ENCODE assay signal across 1 cellular context in the genomic region with DNA sequence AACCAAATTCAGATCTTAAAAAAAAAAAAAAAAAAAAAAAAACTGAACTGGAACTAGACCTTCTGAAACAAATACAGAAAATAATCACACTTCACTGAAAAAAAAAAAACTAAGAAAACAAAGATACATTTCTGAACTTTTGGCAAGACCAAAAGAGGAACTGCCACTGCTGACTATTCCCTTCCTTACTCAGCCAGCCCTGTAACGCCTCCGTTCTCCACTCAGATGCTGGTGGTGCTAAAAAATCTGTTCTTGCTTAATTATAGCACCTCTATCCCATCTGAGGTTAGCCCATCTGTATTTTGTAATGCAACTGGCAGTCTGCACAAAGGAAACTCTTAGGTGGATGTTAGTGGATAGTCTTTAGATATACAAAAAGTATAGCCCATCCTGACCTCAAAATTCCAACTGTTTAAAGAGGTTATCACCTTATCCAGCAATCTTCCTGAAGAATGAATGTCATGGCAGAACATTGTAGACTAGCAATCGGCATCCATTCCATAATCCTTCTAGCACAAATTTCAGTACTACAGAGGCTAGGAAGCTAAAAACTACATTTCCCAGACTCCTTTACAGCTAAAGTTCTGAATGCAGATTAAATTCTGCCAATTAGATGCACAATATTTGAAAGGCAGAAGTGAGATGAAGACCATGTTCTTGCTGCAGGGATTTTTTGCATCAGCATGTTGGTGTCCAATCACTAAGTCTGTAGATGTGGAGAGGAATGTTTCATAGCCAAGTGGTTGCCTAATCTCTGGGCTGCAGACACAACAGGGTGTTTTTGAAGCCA.
TF ChIP-seq lines count a peak whose summit lies in the region.

No MANE protein-coding gene starts in this region.

TF ChIP-seq in GM12878, 131 proteins besides CTCF, POLR2A, EP300 and RAD21 (continued from another document and continues in another):
- TF ChIP-seq MLLT1 (IDR thresholded peaks at IDR 0.05) (peak; percentile 93), TCF7 (IDR thresholded peaks at IDR 0.05; ENCODE audit: borderline replicate concordance) (no peak), EED (IDR thresholded peaks at IDR 0.05; ENCODE audit: low read depth) (peak; percentile 55; the same call in 1 of the 2 replicates), ZNF24 (IDR thresholded peaks at IDR 0.05) (no peak), KLF5 (IDR thresholded peaks at IDR 0.05; ENCODE audit: partially characterized antibody) (no peak), PML (IDR thresholded peaks at IDR 0.05; ENCODE audit: low read length) (0 out of 2 replicates have a peak, but pooled peaks have one; percentile 37), CEBPB (IDR thresholded peaks at IDR 0.05; ENCODE audit: borderline replicate concordance in 1 of 2, low read depth in 2 of 2, low read length in 2 of 2) (no peak), BCL11A (IDR thresholded peaks at IDR 0.05; ENCODE audit: low read depth, low read length) (peak; percentile 82), RCOR1 (conservative IDR thresholded peaks at IDR 0.05; ENCODE audit: low read depth, low read length) (peak; percentile 31; the same call in 1 of the 2 replicates), USF1 (IDR thresholded peaks at IDR 0.05; ENCODE audit: borderline replicate concordance, extremely low read length, insufficient read depth, low read depth, low read length) (no peak), IKZF2 (IDR thresholded peaks at IDR 0.05) (peak; percentile 77 to 80), SPI1 (IDR thresholded peaks at IDR 0.05; ENCODE audit: borderline replicate concordance, insufficient read depth, low read depth, low read length) (peak; percentile 100), MTA2 (IDR thresholded peaks at IDR 0.05; ENCODE audit: low read depth) (peak; percentile 64), SIN3A (IDR thresholded peaks at IDR 0.05; ENCODE audit: low read depth, low read length) (no peak), TCF12 (IDR thresholded peaks at IDR 0.05; ENCODE audit: low read depth, low read length) (no peak), IKZF1 (conservative IDR thresholded peaks at IDR 0.05) (peak; percentile 65), NR2C1 (IDR thresholded peaks at IDR 0.05) (no peak), MYC (IDR thresholded peaks at IDR 0.05; ENCODE audit: insufficient read depth, insufficient read length, insufficient replicate concordance, low read length, severe bottlenecking) (no peak), ZNF217 (IDR thresholded peaks at IDR 0.05) (no peak), CBX3 (IDR thresholded peaks at IDR 0.05; ENCODE audit: borderline replicate concordance, low read depth) (no peak), BACH1 (IDR thresholded peaks at IDR 0.05; ENCODE audit: borderline replicate concordance) (peak; percentile 32; the same call in 1 of the 2 replicates), E4F1 (IDR thresholded peaks at IDR 0.05; ENCODE audit: borderline replicate concordance, partially characterized antibody) (no peak), ZNF592 (IDR thresholded peaks at IDR 0.05) (no peak), RFX5 (IDR thresholded peaks at IDR 0.05; ENCODE audit: low read depth, low read length) (no peak), RBBP5 (conservative IDR thresholded peaks at IDR 0.05) (no peak), SMC3 (IDR thresholded peaks at IDR 0.05; ENCODE audit: borderline replicate concordance, low read length) (no peak; the same call in 1 of the 2 replicates), SREBF2 (IDR thresholded peaks at IDR 0.05; ENCODE audit: low read length) (no peak), SIX5 (IDR thresholded peaks at IDR 0.05; ENCODE audit: low read depth, low read length, severe bottlenecking) (peak; percentile 64), SMAD1 (IDR thresholded peaks at IDR 0.05; ENCODE audit: low read depth, partially characterized antibody) (no peak), GATAD2B (conservative IDR thresholded peaks at IDR 0.05; ENCODE audit: low read depth) (0 out of 2 replicates have a peak, but pooled peaks have one; percentile 17), JUNB (IDR thresholded peaks at IDR 0.05) (peak; percentile 84), RELB (IDR thresholded peaks at IDR 0.05; ENCODE audit: low read depth) (peak; percentile 78; the same call in 1 of the 2 replicates), NFYA (IDR thresholded peaks at IDR 0.05; ENCODE audit: borderline replicate concordance, low read depth, low read length) (no peak), SREBF1 (IDR thresholded peaks at IDR 0.05; ENCODE audit: low read length) (no peak), ESRRA (IDR thresholded peaks at IDR 0.05; ENCODE audit: low read length) (no peak), NRF1 (conservative IDR thresholded peaks at IDR 0.05; ENCODE audit: low read depth, low read length) (no peak), RUNX3 (IDR thresholded peaks at IDR 0.05; ENCODE audit: low read length) (peak; percentile 77)
- TF ChIP-seq, protein P1, sequence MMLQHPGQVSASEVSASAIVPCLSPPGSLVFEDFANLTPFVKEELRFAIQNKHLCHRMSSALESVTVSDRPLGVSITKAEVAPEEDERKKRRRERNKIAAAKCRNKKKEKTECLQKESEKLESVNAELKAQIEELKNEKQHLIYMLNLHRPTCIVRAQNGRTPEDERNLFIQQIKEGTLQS (IDR thresholded peaks at IDR 0.05; ENCODE audit: borderline replicate concordance, extremely low read depth, low read depth, low read length), result no peak
- TF ChIP-seq, protein P2, sequence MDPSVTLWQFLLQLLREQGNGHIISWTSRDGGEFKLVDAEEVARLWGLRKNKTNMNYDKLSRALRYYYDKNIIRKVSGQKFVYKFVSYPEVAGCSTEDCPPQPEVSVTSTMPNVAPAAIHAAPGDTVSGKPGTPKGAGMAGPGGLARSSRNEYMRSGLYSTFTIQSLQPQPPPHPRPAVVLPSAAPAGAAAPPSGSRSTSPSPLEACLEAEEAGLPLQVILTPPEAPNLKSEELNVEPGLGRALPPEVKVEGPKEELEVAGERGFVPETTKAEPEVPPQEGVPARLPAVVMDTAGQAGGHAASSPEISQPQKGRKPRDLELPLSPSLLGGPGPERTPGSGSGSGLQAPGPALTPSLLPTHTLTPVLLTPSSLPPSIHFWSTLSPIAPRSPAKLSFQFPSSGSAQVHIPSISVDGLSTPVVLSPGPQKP (IDR thresholded peaks at IDR 0.05; ENCODE audit: low read depth, low read length), result no peak
- TF ChIP-seq, protein P3, sequence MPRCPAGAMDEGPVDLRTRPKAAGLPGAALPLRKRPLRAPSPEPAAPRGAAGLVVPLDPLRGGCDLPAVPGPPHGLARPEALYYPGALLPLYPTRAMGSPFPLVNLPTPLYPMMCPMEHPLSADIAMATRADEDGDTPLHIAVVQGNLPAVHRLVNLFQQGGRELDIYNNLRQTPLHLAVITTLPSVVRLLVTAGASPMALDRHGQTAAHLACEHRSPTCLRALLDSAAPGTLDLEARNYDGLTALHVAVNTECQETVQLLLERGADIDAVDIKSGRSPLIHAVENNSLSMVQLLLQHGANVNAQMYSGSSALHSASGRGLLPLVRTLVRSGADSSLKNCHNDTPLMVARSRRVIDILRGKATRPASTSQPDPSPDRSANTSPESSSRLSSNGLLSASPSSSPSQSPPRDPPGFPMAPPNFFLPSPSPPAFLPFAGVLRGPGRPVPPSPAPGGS (IDR thresholded peaks at IDR 0.05; ENCODE audit: borderline replicate concordance, insufficient read depth, low read depth, low read length, poor library complexity, severe bottlenecking), result no peak
- TF ChIP-seq, protein P4, sequence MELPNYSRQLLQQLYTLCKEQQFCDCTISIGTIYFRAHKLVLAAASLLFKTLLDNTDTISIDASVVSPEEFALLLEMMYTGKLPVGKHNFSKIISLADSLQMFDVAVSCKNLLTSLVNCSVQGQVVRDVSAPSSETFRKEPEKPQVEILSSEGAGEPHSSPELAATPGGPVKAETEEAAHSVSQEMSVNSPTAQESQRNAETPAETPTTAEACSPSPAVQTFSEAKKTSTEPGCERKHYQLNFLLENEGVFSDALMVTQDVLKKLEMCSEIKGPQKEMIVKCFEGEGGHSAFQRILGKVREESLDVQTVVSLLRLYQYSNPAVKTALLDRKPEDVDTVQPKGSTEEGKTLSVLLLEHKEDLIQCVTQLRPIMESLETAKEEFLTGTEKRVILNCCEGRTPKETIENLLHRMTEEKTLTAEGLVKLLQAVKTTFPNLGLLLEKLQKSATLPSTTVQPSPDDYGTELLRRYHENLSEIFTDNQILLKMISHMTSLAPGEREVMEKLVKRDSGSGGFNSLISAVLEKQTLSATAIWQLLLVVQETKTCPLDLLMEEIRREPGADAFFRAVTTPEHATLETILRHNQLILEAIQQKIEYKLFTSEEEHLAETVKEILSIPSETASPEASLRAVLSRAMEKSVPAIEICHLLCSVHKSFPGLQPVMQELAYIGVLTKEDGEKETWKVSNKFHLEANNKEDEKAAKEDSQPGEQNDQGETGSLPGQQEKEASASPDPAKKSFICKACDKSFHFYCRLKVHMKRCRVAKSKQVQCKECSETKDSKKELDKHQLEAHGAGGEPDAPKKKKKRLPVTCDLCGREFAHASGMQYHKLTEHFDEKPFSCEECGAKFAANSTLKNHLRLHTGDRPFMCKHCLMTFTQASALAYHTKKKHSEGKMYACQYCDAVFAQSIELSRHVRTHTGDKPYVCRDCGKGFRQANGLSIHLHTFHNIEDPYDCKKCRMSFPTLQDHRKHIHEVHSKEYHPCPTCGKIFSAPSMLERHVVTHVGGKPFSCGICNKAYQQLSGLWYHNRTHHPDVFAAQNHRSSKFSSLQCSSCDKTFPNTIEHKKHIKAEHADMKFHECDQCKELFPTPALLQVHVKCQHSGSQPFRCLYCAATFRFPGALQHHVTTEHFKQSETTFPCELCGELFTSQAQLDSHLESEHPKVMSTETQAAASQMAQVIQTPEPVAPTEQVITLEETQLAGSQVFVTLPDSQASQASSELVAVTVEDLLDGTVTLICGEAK (IDR thresholded peaks at IDR 0.05; ENCODE audit: borderline replicate concordance), result peak; percentile 59; the same call in 1 of the 2 replicates
